ENCODE assay signal across 8 cellular contexts in the genomic region with DNA sequence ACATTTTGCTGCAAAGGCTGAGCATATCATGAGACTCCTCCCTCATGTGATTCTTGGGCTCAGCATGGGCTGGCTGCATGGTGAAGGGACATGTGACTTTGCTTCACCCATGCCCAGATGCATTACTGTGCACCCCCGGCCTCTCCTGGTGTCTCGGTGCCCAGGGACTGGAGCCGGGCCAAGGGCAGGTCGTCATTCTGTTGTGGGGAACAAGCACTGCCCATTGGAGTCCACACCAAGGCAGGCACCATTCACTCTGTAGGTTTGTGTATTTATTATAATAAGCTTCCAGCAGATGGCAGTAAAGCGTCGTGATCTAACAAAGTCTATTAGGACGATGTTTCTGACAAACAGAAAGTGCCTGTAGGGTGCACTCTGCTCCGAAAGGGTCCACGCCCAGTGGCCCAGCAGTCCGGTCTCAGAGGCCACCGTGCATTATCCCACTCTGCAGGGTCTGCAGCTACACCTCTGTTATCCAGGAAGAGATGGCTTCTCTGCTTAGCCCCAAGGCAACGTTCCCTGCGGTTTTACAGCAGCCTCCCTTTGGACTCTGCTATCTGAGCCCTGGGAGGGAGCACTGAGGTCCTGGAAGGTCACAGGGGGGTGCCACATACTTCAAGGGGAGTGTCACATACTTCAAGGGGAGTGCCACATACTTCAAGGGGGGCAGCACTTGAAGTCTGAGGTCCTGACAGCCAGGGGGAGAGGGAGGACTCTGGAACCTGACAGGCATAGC.
DNase-seq lines count a peak whose midpoint lies in the region; ATAC-seq and TF ChIP-seq lines count a peak whose summit lies in the region.

No MANE protein-coding gene starts in this region.

- peak overlapping the region in 1 of 2 experiments; percentile 31; a peak in 2 of 4 replicates for H3K4me3 ChIP-seq in HCT116 (replicated peaks in 1 of 2; ENCODE audit: low read depth in 1 of 2, low read length in 2 of 2)
- no peak overlapping the region for H3K4me3 ChIP-seq in trophoblast cell (ENCODE audit: low read depth, low read length)

- WGBS in trophoblast cell (ENCODE audit: extremely low coverage, insufficient coverage, insufficient read length) = no CpG with 5 or more reads among the region's 13 CpGs

- H2BK5ac ChIP-seq in trophoblast cell (ENCODE audit: low read depth, low read length, poor library complexity) = no peak overlapping the region

- CTCF ChIA-PET in HCT116 (lab: Charles Lee) (no interaction called here), RWPE1 (lab: Yijun Ruan, JAX) (interaction anchor here (0.6 kb wide), 2 partner anchors 60 to 794 kb away, joined by 3 read pairs; no protein-coding TSS in a partner anchor)

- H4K91ac ChIP-seq in trophoblast cell (ENCODE audit: low read depth, low read length) = no peak overlapping the region

- H3K36me3 Mint-ChIP-seq in activated naive CD4-positive, alpha-beta T cell treated with anti-CD3 and anti-CD28 coated beads, Interleukin-2, amount 50 U/mL, for 72 hours = no peaks in the 10 kb centered on the region
- H3K36me3 Mint-ChIP-seq in glutamatergic neuron (ENCODE audit: unreplicated experiment) = no peaks in the 10 kb centered on the region

- RAD21 ChIA-PET in HCT116 (lab: Charles Lee; ENCODE audit: low non-redundant PET in 1 of 2, low total read pairs in 2 of 2, uncharacterized antibody in 2 of 2, unreplicated experiment in 2 of 2) = no interaction called here

- H3K18ac ChIP-seq in trophoblast cell (ENCODE audit: low read length) = no peak overlapping the region

- H3K4me1 Mint-ChIP-seq in glutamatergic neuron (ENCODE audit: low read depth, unreplicated experiment) = peaks cover 10% of the 10 kb centered on the region

- no peak overlapping the region for H2BK12ac ChIP-seq in trophoblast cell (ENCODE audit: low read length)

- H3K9me3 Mint-ChIP-seq in activated naive CD4-positive, alpha-beta T cell treated with anti-CD3 and anti-CD28 coated beads, Interleukin-2, amount 50 U/mL, for 72 hours = no peaks in the 10 kb centered on the region
- peaks cover 3% of the 10 kb centered on the region for H3K9me3 Mint-ChIP-seq in glutamatergic neuron (ENCODE audit: unreplicated experiment)

- POLR2A ChIA-PET in HCT116 (lab: Charles Lee) = no interaction called here
- POLR2A ChIA-PET in RWPE1 (lab: Yijun Ruan, JAX; ENCODE audit: low non-redundant PET) = no interaction called here

- H4K12ac ChIP-seq in trophoblast cell (ENCODE audit: low read depth, low read length) = no peak overlapping the region

- H3K9me2 ChIP-seq in HCT116 (ENCODE audit: insufficient read depth) = no peaks in the 10 kb centered on the region

- H3K23ac ChIP-seq in trophoblast cell (ENCODE audit: low read length) = no peak overlapping the region

- intact Hi-C loops in HCT116 (cut with micrococcal nuclease) = loop anchor here (1.0 to 5.0 kb wide), 3 partner anchors 162 to 476 kb away; no protein-coding TSS in a partner anchor

- H3K14ac ChIP-seq in trophoblast cell (ENCODE audit: low read length) = no peak overlapping the region

- H4K8ac ChIP-seq in trophoblast cell (ENCODE audit: low read depth, low read length) = no peak overlapping the region

- DNase-seq in HCT116 (ENCODE audit: low read depth, low spot score) = peak; percentile 73
- peak; percentile 72 for DNase-seq in LoVo (ENCODE audit: low spot score)
- DNase-seq in RWPE1 (ENCODE audit: low spot score) = peak; percentile 71
- peak in 1 of 2 donors; percentile 53 for DNase-seq in activated naive CD4-positive, alpha-beta T cell treated with anti-CD3 and anti-CD28 coated beads, Interleukin-2, amount 50 U/mL, for 72 hours (ENCODE audit: low spot score in 2 of 2)
- peak; percentile 53 for DNase-seq in glutamatergic neuron
- peak; percentile 47 to 91 for DNase-seq in trophoblast cell
- no peak for DNase-seq in mesenteric fat pad (ENCODE audit: low spot score)

- no peaks in the 10 kb centered on the region for H3K79me1 ChIP-seq in trophoblast cell (ENCODE audit: low read length)

- H3K9ac ChIP-seq in HCT116 (ENCODE audit: low read length) = no peak overlapping the region
- no peak overlapping the region for H3K9ac ChIP-seq in trophoblast cell (ENCODE audit: low read length)

- no peak overlapping the region for H2AK5ac ChIP-seq in trophoblast cell (ENCODE audit: low read length)

- H3K27me3 ChIP-seq in HCT116 (ENCODE audit: insufficient read depth, low read length) (peaks cover 11% of the 10 kb centered on the region), trophoblast cell (ENCODE audit: insufficient read depth, low read length) (no peaks in the 10 kb centered on the region)

- peak; percentile 98 for ATAC-seq in HCT116
- peak; percentile 89 to 95 for ATAC-seq in activated naive CD4-positive, alpha-beta T cell treated with anti-CD3 and anti-CD28 coated beads, Interleukin-2, amount 50 U/mL, for 72 hours

- H3K36me3 ChIP-seq in HCT116 (ENCODE audit: control insufficient read depth in 1 of 2, insufficient read depth in 2 of 2, low read length in 2 of 2) (no peaks in the 10 kb centered on the region), trophoblast cell (ENCODE audit: control insufficient read depth in 1 of 2, insufficient read depth in 2 of 2, low read length in 2 of 2) (no peaks in the 10 kb centered on the region)

- peaks cover 8% of the 10 kb centered on the region for H3K27me3 Mint-ChIP-seq in glutamatergic neuron (ENCODE audit: unreplicated experiment)

- no TSS peak for BruUV-seq in HCT116 (replicated peaks; lab: Mats Ljungman, UMichigan)

- no peak overlapping the region for H2BK120ac ChIP-seq in trophoblast cell (ENCODE audit: insufficient read depth, low read length, poor library complexity)

- peak; percentile 77 for TF ChIP-seq RAD21 in HCT116 (IDR thresholded peaks at IDR 0.05; ENCODE audit: low read depth)

- peak; percentile 63 for TF ChIP-seq CTCF in GM12872 (IDR thresholded peaks at IDR 0.05; ENCODE audit: insufficient read depth, low read depth, low read length)
- TF ChIP-seq CTCF in HCT116 (IDR thresholded peaks at IDR 0.05 in 2 of 3, conservative IDR thresholded peaks at IDR 0.05 in 1 of 3; ENCODE audit: borderline replicate concordance in 1 of 3, insufficient read depth in 1 of 3, low read depth in 2 of 3, low read length in 2 of 3) = peak; percentile 37 to 91 (median 60)
- peak; percentile 63 for TF ChIP-seq CTCF in RWPE1 (conservative IDR thresholded peaks at IDR 0.05; ENCODE audit: low read depth)
- peak; percentile 67 for TF ChIP-seq CTCF in glutamatergic neuron (IDR thresholded peaks at IDR 0.05; ENCODE audit: partially characterized antibody, unreplicated experiment)

- peak overlapping the region; percentile 87 for H2AFZ ChIP-seq in HCT116 (ENCODE audit: low read depth, low read length, poor library complexity, severe bottlenecking)
- no peak overlapping the region for H2AFZ ChIP-seq in trophoblast cell (ENCODE audit: insufficient read depth, low read length, poor library complexity)

- no peak overlapping the region for H3K4me3 Mint-ChIP-seq in glutamatergic neuron (ENCODE audit: unreplicated experiment)

- H3K27ac Mint-ChIP-seq in activated naive CD4-positive, alpha-beta T cell treated with anti-CD3 and anti-CD28 coated beads, Interleukin-2, amount 50 U/mL, for 72 hours = peak overlapping the region in 1 of 2 donors; percentile 9
- no peak overlapping the region for H3K27ac Mint-ChIP-seq in glutamatergic neuron (ENCODE audit: unreplicated experiment)

- H3K4me2 ChIP-seq in HCT116 (ENCODE audit: low read length) (peak overlapping the region; percentile 68), trophoblast cell (ENCODE audit: low read length) (no peak overlapping the region)

- TF ChIP-seq POLR2A in HCT116 (IDR thresholded peaks at IDR 0.05; ENCODE audit: borderline replicate concordance, extremely low read depth, insufficient read depth, insufficient read length) = no peak

- H3K4ac ChIP-seq in trophoblast cell (ENCODE audit: low read depth, low read length) = no peak overlapping the region

- H3K9me3 ChIP-seq in HCT116 (ENCODE audit: control insufficient read depth in 1 of 2, insufficient read depth in 1 of 2, low read depth in 1 of 2, low read length in 2 of 2) (no peaks in the 10 kb centered on the region), trophoblast cell (ENCODE audit: insufficient read depth, low read depth, low read length) (no peaks in the 10 kb centered on the region)

- H3K79me2 ChIP-seq in HCT116 (ENCODE audit: insufficient read depth, low read length) (no peaks in the 10 kb centered on the region), trophoblast cell (ENCODE audit: control insufficient read depth, insufficient read depth, low read length, poor library complexity) (no peaks in the 10 kb centered on the region)

- H4K20me1 ChIP-seq in HCT116 (ENCODE audit: insufficient read depth) = no peaks in the 10 kb centered on the region

- H3K27ac ChIP-seq in HCT116 (ENCODE audit: low read depth, low read length) (no peak overlapping the region), RWPE1 (no peak overlapping the region), trophoblast cell (ENCODE audit: low read depth, low read length) (no peak overlapping the region)

- H3K4me1 ChIP-seq in HCT116 (ENCODE audit: control insufficient read depth in 1 of 2, insufficient read depth in 2 of 2, low read length in 2 of 2) = peaks cover 0 to 3% of the 10 kb centered on the region in 2 experiments; a peak in 1 of 4 replicates
- no peaks in the 10 kb centered on the region for H3K4me1 ChIP-seq in trophoblast cell (ENCODE audit: control insufficient read depth in 1 of 2, insufficient read depth in 2 of 2, low read length in 2 of 2)

TF ChIP-seq in HCT116, 20 proteins besides CTCF, POLR2A, EP300 and RAD21:
- TF ChIP-seq EZH2phosphoT487 (IDR thresholded peaks at IDR 0.05; ENCODE audit: borderline replicate concordance) = no peak
- no peak for TF ChIP-seq ZNF274 (IDR thresholded peaks at IDR 0.05; ENCODE audit: low read depth, low read length)
- TF ChIP-seq ELF1 (IDR thresholded peaks at IDR 0.05; ENCODE audit: borderline replicate concordance, low read depth) = no peak
- no peak for TF ChIP-seq YY1 (IDR thresholded peaks at IDR 0.05; ENCODE audit: extremely low read depth, insufficient replicate concordance, low read depth, low read length)
- TF ChIP-seq MAX (IDR thresholded peaks at IDR 0.05) = no peak
- no peak for TF ChIP-seq SRF (IDR thresholded peaks at IDR 0.05; ENCODE audit: low read depth)
- TF ChIP-seq JUND (IDR thresholded peaks at IDR 0.05) = no peak
- no peak for TF ChIP-seq POLR2AphosphoS5 (IDR thresholded peaks at IDR 0.05; ENCODE audit: low read depth, low read length)
- TF ChIP-seq TCF7L2 (IDR thresholded peaks at IDR 0.05; ENCODE audit: borderline replicate concordance, extremely low read depth, insufficient read depth, insufficient read length) = no peak
